Comparison of ENCODE assay signal across 15 cellular contexts in the genomic region with DNA sequence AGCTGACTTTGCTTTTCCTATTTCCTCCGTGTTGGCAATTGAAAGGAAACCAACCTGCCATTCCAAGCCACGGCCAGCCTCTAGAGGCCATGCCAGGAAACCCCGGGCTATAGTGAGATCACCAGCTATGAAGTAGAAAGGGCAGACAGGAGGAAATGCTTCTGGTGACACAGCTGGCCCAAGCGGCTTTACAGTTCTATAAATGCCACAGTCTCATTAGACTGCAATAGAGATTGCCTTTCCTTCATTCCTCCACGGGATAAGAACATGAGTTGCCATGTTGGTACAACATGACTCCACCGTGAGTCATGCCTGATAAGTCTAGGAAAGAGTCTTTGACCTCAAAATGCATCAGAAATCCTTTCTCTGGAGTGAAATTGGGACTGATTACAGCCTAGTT.
DNase-seq lines count a peak whose midpoint lies in the region; ATAC-seq and TF ChIP-seq lines count a peak whose summit lies in the region.
"Had no signal": no experiment of that assay in that cellular context is flagged by ENCODE, and none has a peak within 500 bp of the region (broad histone marks: within the 10 kb centered on the region; RNA-seq: fewer than 3 reads in every experiment).

No MANE protein-coding gene starts in this region.

- no peak overlapping the region for H3K27ac ChIP-seq in brain microvascular endothelial cell
- H3K27ac ChIP-seq: skin epidermis had no signal

- H3K4me1 Mint-ChIP-seq in stimulated activated memory B cell treated with anti-CD40 and anti-IgM and Interleukin-4, amounts not matched to agents 10 μg/mL and 1 μg/mL and 100 μg/mL, for 72 hours, result no peaks in the 10 kb centered on the region
- H3K4me1 Mint-ChIP-seq: nephron progenitor cell had no signal

- H3K36me3 ChIP-seq in brain microvascular endothelial cell (replicated peaks), result no peaks in the 10 kb centered on the region
- no peaks in the 10 kb centered on the region for H3K36me3 ChIP-seq in HAP-1 (replicated peaks)

- H3K27me3 ChIP-seq in brain microvascular endothelial cell (replicated peaks) (no peaks in the 10 kb centered on the region), HAP-1 (ENCODE audit: low read depth) (no peaks in the 10 kb centered on the region)

- peak; percentile 17 for DNase-seq in AG09309 (ENCODE audit: low read depth)
- peak; percentile 76 for DNase-seq in HT1080 (ENCODE audit: low read depth)
- peak; percentile 68 for DNase-seq in brain microvascular endothelial cell
- peak; percentile 36 for DNase-seq in iris pigment epithelial cell (ENCODE audit: low read depth)
- no peak for DNase-seq in activated T-cell treated with anti-CD3 and anti-CD28 coated beads for 4 hours
- DNase-seq in HAP-1 (ENCODE audit: low spot score in 2 of 2), result no peak
- DNase-seq: activated CD8-positive, alpha-beta T cell treated with anti-CD3 and anti-CD28 coated beads for 36 hours; activated naive CD4-positive, alpha-beta T cell treated with Interleukin-2 at 50 U/mL for 16 hours; foreskin melanocyte; left colon; NCI-H446; nephron progenitor cell had no signal

- H3K9me3 Mint-ChIP-seq in stimulated activated memory B cell treated with anti-CD40 and anti-IgM and Interleukin-4, amounts not matched to agents 10 μg/mL and 1 μg/mL and 100 μg/mL, for 72 hours, result peaks cover 4% of the 10 kb centered on the region
- H3K9me3 Mint-ChIP-seq: activated CD8-positive, alpha-beta T cell treated with anti-CD3 and anti-CD28 coated beads for 36 hours; nephron progenitor cell had no signal

- no peak overlapping the region for H3K4me3 Mint-ChIP-seq in stimulated activated memory B cell treated with anti-CD40 and anti-IgM and Interleukin-4, amounts not matched to agents 10 μg/mL and 1 μg/mL and 100 μg/mL, for 72 hours
- H3K4me3 Mint-ChIP-seq: activated CD8-positive, alpha-beta T cell treated with anti-CD3 and anti-CD28 coated beads for 36 hours; nephron progenitor cell had no signal

- H3K36me3 Mint-ChIP-seq in stimulated activated memory B cell treated with anti-CD40 and anti-IgM and Interleukin-4, amounts not matched to agents 10 μg/mL and 1 μg/mL and 100 μg/mL, for 72 hours, result no peaks in the 10 kb centered on the region

- in situ Hi-C loops in brain microvascular endothelial cell (cut with HindIII; ENCODE audit: low pct_ligation_motif_present, low sequenced_read_pairs), result no loop called here
- in situ Hi-C loops in HAP-1 (cut with MboI; ENCODE audit: low sequenced_read_pairs), result no loop called here

- no peak overlapping the region for H3K27ac Mint-ChIP-seq in stimulated activated memory B cell treated with anti-CD40 and anti-IgM and Interleukin-4, amounts not matched to agents 10 μg/mL and 1 μg/mL and 100 μg/mL, for 72 hours
- H3K27ac Mint-ChIP-seq: activated CD8-positive, alpha-beta T cell treated with anti-CD3 and anti-CD28 coated beads for 36 hours; nephron progenitor cell had no signal

- no peaks in the 10 kb centered on the region for H3K9me3 ChIP-seq in HAP-1

- H3K4me3 ChIP-seq in AG09309 (ENCODE audit: control insufficient read depth, low read depth, low read length) (no peak overlapping the region), brain microvascular endothelial cell (ENCODE audit: low read depth, low read length) (no peak overlapping the region), HAP-1 (no peak overlapping the region)
- H3K4me3 ChIP-seq: skin epidermis had no signal

- H3K27me3 Mint-ChIP-seq in stimulated activated memory B cell treated with anti-CD40 and anti-IgM and Interleukin-4, amounts not matched to agents 10 μg/mL and 1 μg/mL and 100 μg/mL, for 72 hours, result no peaks in the 10 kb centered on the region
- H3K27me3 Mint-ChIP-seq: activated CD8-positive, alpha-beta T cell treated with anti-CD3 and anti-CD28 coated beads for 36 hours had no signal

- no peaks in the 10 kb centered on the region for H3K4me1 ChIP-seq in HAP-1

- TF ChIP-seq CTCF in AG09309 (IDR thresholded peaks at IDR 0.05; ENCODE audit: control insufficient read depth, insufficient read depth, low read depth, low read length, missing control alignments) (no peak), brain microvascular endothelial cell (IDR thresholded peaks at IDR 0.05; ENCODE audit: low read depth, low read length, missing control alignments) (no peak)

- ATAC-seq in GM21390 (IDR thresholded peaks at IDR 0.05; ENCODE audit: unreplicated experiment), result no peak
- ATAC-seq in stimulated activated memory B cell treated with anti-CD40 and anti-IgM and Interleukin-4, amounts not matched to agents 10 μg/mL and 1 μg/mL and 100 μg/mL, for 72 hours, result no peak
- ATAC-seq: activated CD8-positive, alpha-beta T cell treated with anti-CD3 and anti-CD28 coated beads for 36 hours; left colon had no signal

Comparison
In these comparisons a context has a peak if more than half of its experiments do, and no peak if none do; other contexts are left out.
1. DNase-seq: peak in AG09309 (single experiment), HT1080 (single experiment), brain microvascular endothelial cell (single experiment) and iris pigment epithelial cell (single experiment); none in activated T-cell treated with anti-CD3 and anti-CD28 coated beads for 4 hours (single experiment) and HAP-1 (0 of 2).